ENCODE assay signal across 9 cellular contexts in genomic region chr5:60540855-60541805, GRCh38.
DNase-seq lines count a peak whose midpoint lies in the region; ATAC-seq, FAIRE-seq and TF ChIP-seq lines count a peak whose summit lies in the region.
"Had no signal": no experiment of that assay in that cellular context is flagged by ENCODE, and none has a peak within 500 bp of the region (broad histone marks: within the 10 kb centered on the region; RNA-seq: fewer than 3 reads in every experiment).

No MANE protein-coding gene starts in this region.

- H3K4me3 ChIP-seq in ACC112 (ENCODE audit: low read depth, low read length) = no peak overlapping the region
- no peak overlapping the region for H3K4me3 ChIP-seq in H1 (ENCODE audit: extremely low read depth in 1 of 4, insufficient read depth in 2 of 4, low read depth in 3 of 4, low read length in 4 of 4)
- no peak overlapping the region for H3K4me3 ChIP-seq in spleen

- H2BK120ac ChIP-seq in H1 (replicated peaks; ENCODE audit: low read depth, low read length) = no peak overlapping the region

- no peak overlapping the region for H2BK5ac ChIP-seq in H1 (ENCODE audit: low read depth, low read length)

- DNase-seq in H1 (ENCODE audit: low read depth in 1 of 2, low spot score in 2 of 2) (no peak), spleen (no peak), DMS53 treated with DMSO at 0.1 percent for 48 hours (lab: John Stamatoyannopoulos, UW; ENCODE audit: unreplicated experiment) (no peak), LoVo (ENCODE audit: low spot score) (no peak), frontal cortex (ENCODE audit: low spot score in 2 of 2) (no peak)

- H4K20me1 ChIP-seq in H1 (replicated peaks in 1 of 2; ENCODE audit: control insufficient read depth in 1 of 2, insufficient read depth in 2 of 2, low read length in 2 of 2) = no peaks in the 10 kb centered on the region

- no peaks in the 10 kb centered on the region for H3K79me1 ChIP-seq in H1 (ENCODE audit: low read depth, low read length)

- TF ChIP-seq RAD21 in H1 (IDR thresholded peaks at IDR 0.05 in 1 of 2, conservative IDR thresholded peaks at IDR 0.05 in 1 of 2; ENCODE audit: low read depth in 2 of 2, low read length in 2 of 2) = no peak

- H3K36me3 ChIP-seq in ACC112 (ENCODE audit: insufficient read depth, low read length) (no peaks in the 10 kb centered on the region), H1 (ENCODE audit: control insufficient read depth in 2 of 4, insufficient read depth in 4 of 4, low read length in 3 of 4) (no peaks in the 10 kb centered on the region), spleen (no peaks in the 10 kb centered on the region)

- no peak overlapping the region for H3K4ac ChIP-seq in H1 (replicated peaks; ENCODE audit: insufficient read length, low read depth, low read length)

- H3K23ac ChIP-seq in H1 (ENCODE audit: insufficient read length) = no peak overlapping the region

- TF ChIP-seq CTCF in H1 (IDR thresholded peaks at IDR 0.05; ENCODE audit: control extremely low read depth in 1 of 3, insufficient read depth in 1 of 3, low read depth in 1 of 3, low read length in 3 of 3) = no peak
- no peak for TF ChIP-seq CTCF in spleen (IDR thresholded peaks at IDR 0.05 in 8 of 11, conservative IDR thresholded peaks at IDR 0.05 in 3 of 11)

- no peak overlapping the region for H2AK5ac ChIP-seq in H1 (ENCODE audit: low read depth, low read length)

- H2AFZ ChIP-seq in ACC112 (ENCODE audit: low read length, unreplicated experiment) = no peak overlapping the region
- H2AFZ ChIP-seq in H1 (ENCODE audit: low read length) = no peak overlapping the region; the same call in 1 of the 2 replicates

- H3K79me2 ChIP-seq in ACC112 (ENCODE audit: control insufficient read depth, insufficient read depth, low read length, unreplicated experiment) (no peaks in the 10 kb centered on the region), H1 (ENCODE audit: control insufficient read depth in 1 of 2, insufficient read depth in 2 of 2, low read length in 2 of 2) (no peaks in the 10 kb centered on the region)

- ATAC-seq in GM19395 (IDR thresholded peaks at IDR 0.05; ENCODE audit: unreplicated experiment) (peak; percentile 90), HG03159 (IDR thresholded peaks at IDR 0.05; ENCODE audit: unreplicated experiment) (peak; percentile 81)

- H3K27ac ChIP-seq in ACC112 (ENCODE audit: low read depth, low read length) = peak overlapping the region; percentile 15
- H3K27ac ChIP-seq in H1 (ENCODE audit: low read depth, low read length) = no peak overlapping the region
- H3K27ac ChIP-seq in spleen = peak overlapping the region in 3 of 8 donors; percentile 19 to 28 (median 26)
- H3K27ac ChIP-seq: VCaP had no signal

- no peak overlapping the region for H4K8ac ChIP-seq in H1 (ENCODE audit: extremely low read depth, insufficient read depth, low read length)

- no peak overlapping the region for H3K18ac ChIP-seq in H1 (ENCODE audit: extremely low read depth, low read length)

- no peak overlapping the region for H2BK12ac ChIP-seq in H1 (ENCODE audit: low read depth, low read length)

- no peaks in the 10 kb centered on the region for H3K9me3 ChIP-seq in H1 (ENCODE audit: insufficient read depth in 2 of 2, low read depth in 1 of 2, low read length in 1 of 2)
- H3K9me3 ChIP-seq in spleen = no peaks in the 10 kb centered on the region

- peaks cover 18% of the 10 kb centered on the region for H3K27me3 ChIP-seq in ACC112 (ENCODE audit: insufficient read depth, low read length)
- no peaks in the 10 kb centered on the region for H3K27me3 ChIP-seq in H1 (replicated peaks in 1 of 4; ENCODE audit: control insufficient read depth in 3 of 4, extremely low read depth in 1 of 4, insufficient read depth in 3 of 4, low read length in 3 of 4)
- H3K27me3 ChIP-seq in spleen (replicated peaks in 1 of 7) = no peaks in the 10 kb centered on the region

- peak overlapping the region in 1 of 2 experiments; percentile 36; a peak in 2 of 4 replicates for H3K4me2 ChIP-seq in H1 (ENCODE audit: insufficient read depth in 1 of 2, low read depth in 2 of 2, low read length in 2 of 2)

- no peak overlapping the region for H3K56ac ChIP-seq in H1 (replicated peaks; ENCODE audit: insufficient read length, low read depth, low read length)

- CTCF ChIA-PET in H1 (lab: Charles Lee; ENCODE audit: partially characterized antibody) = interaction anchor here (1.1 kb wide), 1 partner anchor 31 kb away, joined by 3 read pairs; no protein-coding TSS in a partner anchor

- FAIRE-seq in H1 (lab: Jason Lieb, UNC) (no peak), frontal cortex (lab: Jason Lieb, UNC) (no peak)

- H4K5ac ChIP-seq in H1 (ENCODE audit: insufficient read length, low read depth, low read length) = no peak overlapping the region

- TF ChIP-seq POLR2A in H1 (IDR thresholded peaks at IDR 0.05; ENCODE audit: control extremely low read depth in 1 of 2, low read depth in 2 of 2, low read length in 2 of 2) (no peak), spleen (IDR thresholded peaks at IDR 0.05) (no peak)

- no peaks in the 10 kb centered on the region for H3K23me2 ChIP-seq in H1 (ENCODE audit: low read depth, low read length)

- no peak overlapping the region for H3K14ac ChIP-seq in H1 (ENCODE audit: insufficient read length)

- H3K4me1 ChIP-seq in ACC112 (ENCODE audit: control insufficient read depth, insufficient read depth, low read length, unreplicated experiment) (no peaks in the 10 kb centered on the region), H1 (replicated peaks in 1 of 4; ENCODE audit: control insufficient read depth in 3 of 4, insufficient read depth in 4 of 4, low read length in 3 of 4) (peaks cover 0 to 8% (median 2%) of the 10 kb centered on the region in 4 experiments; a peak in 4 of 7 replicates), spleen (peaks cover 9 to 41% (median 18%) of the 10 kb centered on the region in 6 donors)

- H4K91ac ChIP-seq in H1 (replicated peaks; ENCODE audit: insufficient read length, low read length) = no peak overlapping the region

- TF ChIP-seq EP300 in H1 (IDR thresholded peaks at IDR 0.05; ENCODE audit: borderline replicate concordance in 1 of 2, low read depth in 2 of 2, low read length in 2 of 2) = no peak

- 78% methylated on average over 5 of the region's 5 CpGs; no CpG with 5 or more reads in 1 of the 2 experiments for WGBS in H1 (ENCODE audit: extremely low coverage in 1 of 2, insufficient coverage in 1 of 2, insufficient read length in 1 of 2, insufficient replicate concordance in 2 of 2, low coverage in 1 of 2, low lambda C conversion rate in 2 of 2, missing lambda C conversion rate in 1 of 2), 2 experiments
- 43 to 56% (median 50%) methylated on average over 5 of the region's 5 CpGs for WGBS in spleen, 5 donors

- intact Hi-C loops in spleen (cut with DNase I; ENCODE audit: low total_unique reads) = no loop called here

- POLR2A ChIA-PET in H1 (lab: Charles Lee; ENCODE audit: partially characterized antibody) = no interaction called here

- H2BK20ac ChIP-seq in H1 (ENCODE audit: low read length) = no peak overlapping the region

- no peak overlapping the region for H2BK15ac ChIP-seq in H1 (ENCODE audit: low read length)

- H3K9ac ChIP-seq in H1 (replicated peaks in 1 of 4; ENCODE audit: extremely low read depth in 1 of 4, low read depth in 3 of 4, low read length in 3 of 4) = no peak overlapping the region

TF ChIP-seq in H1, 55 proteins besides CTCF, POLR2A, EP300 and RAD21:
- TF ChIP-seq BACH1 (IDR thresholded peaks at IDR 0.05; ENCODE audit: low read length) (no peak), CHD1 (IDR thresholded peaks at IDR 0.05; ENCODE audit: low read depth, low read length) (no peak), CEBPB (IDR thresholded peaks at IDR 0.05; ENCODE audit: low read depth, low read length) (no peak), MAFK (IDR thresholded peaks at IDR 0.05; ENCODE audit: low read depth, low read length) (no peak), ASH2L (IDR thresholded peaks at IDR 0.05; ENCODE audit: low read length) (peak; percentile 53)
